Comparison of ENCODE assay signal across 32 cellular contexts in the genomic region with DNA sequence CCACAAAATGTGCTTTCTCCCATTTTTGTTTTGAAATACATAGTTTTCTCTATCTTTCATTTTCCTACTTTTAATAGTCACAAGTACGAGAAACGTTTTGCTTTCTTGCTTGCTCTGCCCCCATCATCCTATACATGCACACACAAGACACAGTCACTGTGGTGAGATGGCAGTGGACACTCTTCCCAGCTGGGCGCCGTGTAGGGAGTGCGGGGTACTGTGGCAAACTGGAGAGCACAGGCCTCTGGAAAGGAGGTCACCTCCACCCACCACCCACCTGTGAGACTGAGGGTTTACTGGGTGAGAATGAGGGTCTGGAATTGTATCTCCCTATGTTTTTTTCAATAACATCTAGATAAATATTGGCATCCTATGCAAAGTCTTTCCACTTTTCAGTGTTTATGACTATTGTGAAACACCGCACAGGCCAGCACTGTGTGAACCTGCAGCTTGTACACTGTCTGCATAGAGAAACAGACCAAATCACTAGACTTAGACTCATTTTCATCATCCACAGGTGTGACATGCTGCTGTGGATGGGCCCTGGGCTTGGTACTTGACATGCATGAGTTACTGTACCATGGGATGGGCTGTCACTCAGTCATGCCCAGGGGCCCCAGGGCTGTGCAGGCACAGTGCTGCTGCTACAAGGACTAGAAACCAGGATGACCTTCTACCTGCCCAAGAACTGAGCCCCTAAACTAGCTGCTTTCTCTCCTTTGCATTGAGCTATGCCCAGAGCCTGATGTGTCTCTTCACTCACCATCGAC.
"Had no signal": no experiment of that assay in that cellular context is flagged by ENCODE, and none has a peak within 500 bp of the region (broad histone marks: within the 10 kb centered on the region; RNA-seq: fewer than 3 reads in every experiment).

No MANE protein-coding gene starts in this region.

- H3K27ac ChIP-seq: hepatocyte, neural progenitor cell, neutrophil, parathyroid adenoma, right atrium auricular region, right lobe of liver, suprapubic skin, thoracic aorta, tibial artery, upper lobe of right lung had no signal

- H3K4me1 ChIP-seq: parathyroid adenoma had no signal

- H3K9me3 Mint-ChIP-seq: mesothelial cell of epicardium; naive B cell; natural killer cell; nephron progenitor cell; neural progenitor cell; stimulated activated effector memory CD8-positive, alpha-beta T cell treated with anti-CD3 and anti-CD28 coated beads, Interleukin-12 subunit alpha, Interleukin-12 subunit beta, amount 100 ng/mL, for 72 hours; stimulated activated naive CD8-positive, alpha-beta T cell treated with anti-CD3 and anti-CD28 coated beads, Interleukin-15, Interleukin-2, amounts not matched to agents 100 ng/mL and 50 ng/mL, for 24 hours had no signal

- H3K9me3 ChIP-seq: neutrophil, right atrium auricular region, right lobe of liver, suprapubic skin, thoracic aorta, tibial artery, upper lobe of right lung had no signal

- H3K36me3 ChIP-seq: neural progenitor cell, neutrophil, right atrium auricular region, right lobe of liver, thoracic aorta, tibial artery, upper lobe of right lung had no signal

- H3K4me3 Mint-ChIP-seq: mesothelial cell of epicardium; naive B cell; natural killer cell; nephron progenitor cell; neural progenitor cell; stimulated activated effector memory CD8-positive, alpha-beta T cell treated with anti-CD3 and anti-CD28 coated beads, Interleukin-12 subunit alpha, Interleukin-12 subunit beta, amount 100 ng/mL, for 72 hours; stimulated activated naive CD8-positive, alpha-beta T cell treated with anti-CD3 and anti-CD28 coated beads, Interleukin-15, Interleukin-2, amounts not matched to agents 100 ng/mL and 50 ng/mL, for 24 hours had no signal

- H3K27me3 ChIP-seq: right atrium auricular region, right lobe of liver, suprapubic skin, tibial artery, upper lobe of right lung had no signal

- ATAC-seq: left cardiac atrium; left lobe of liver; natural killer cell; right lobe of liver; stimulated activated effector memory CD8-positive, alpha-beta T cell treated with anti-CD3 and anti-CD28 coated beads, Interleukin-12 subunit alpha, Interleukin-12 subunit beta, amount 100 ng/mL, for 72 hours; upper lobe of right lung had no signal

- DNase-seq: islet precursor cell; kidney glomerular epithelial cell; left cardiac atrium; mesendoderm; naive B cell; natural killer cell; nephron progenitor cell; occipital lobe; right lobe of liver; stimulated activated CD4-positive, alpha-beta T cell treated with anti-CD3 and anti-CD28 coated beads, Interleukin-12 subunit alpha, Interleukin-12 subunit beta, amount 100 ng/mL, for 4 hours; stimulated activated CD4-positive, alpha-beta T cell treated with anti-CD3 and anti-CD28 coated beads, Interleukin-15, amount 100 ng/mL, for 24 hours; stimulated activated CD4-positive, alpha-beta T cell treated with anti-CD3 and anti-CD28 coated beads, Interleukin-2, amount 100 ng/mL, for 24 hours; stimulated activated CD4-positive, alpha-beta T cell treated with anti-CD3 and anti-CD28 coated beads, Interleukin-4, amount 100 ng/mL, for 1 hour; stimulated activated naive CD4-positive, alpha-beta T cell; tibial artery; trophoblast cell; upper lobe of right lung had no signal

- H3K4me3 ChIP-seq: hepatocyte, lung, neural progenitor cell, right atrium auricular region, right lobe of liver, smooth muscle cell, suprapubic skin, thoracic aorta, tibial artery, upper lobe of right lung had no signal

- H3K27ac Mint-ChIP-seq: mesothelial cell of epicardium; naive B cell; natural killer cell; nephron progenitor cell; progenitor cell of endocrine pancreas; stimulated activated naive CD8-positive, alpha-beta T cell treated with anti-CD3 and anti-CD28 coated beads, Interleukin-15, Interleukin-2, amounts not matched to agents 100 ng/mL and 50 ng/mL, for 24 hours had no signal

- H3K36me3 Mint-ChIP-seq: mesothelial cell of epicardium; naive B cell; natural killer cell; neural progenitor cell; stimulated activated effector memory CD8-positive, alpha-beta T cell treated with anti-CD3 and anti-CD28 coated beads, Interleukin-12 subunit alpha, Interleukin-12 subunit beta, amount 100 ng/mL, for 72 hours had no signal

- FAIRE-seq: urothelium cell line had no signal

- H3K9ac ChIP-seq: neural progenitor cell, parathyroid adenoma had no signal
